In the genomic region with DNA sequence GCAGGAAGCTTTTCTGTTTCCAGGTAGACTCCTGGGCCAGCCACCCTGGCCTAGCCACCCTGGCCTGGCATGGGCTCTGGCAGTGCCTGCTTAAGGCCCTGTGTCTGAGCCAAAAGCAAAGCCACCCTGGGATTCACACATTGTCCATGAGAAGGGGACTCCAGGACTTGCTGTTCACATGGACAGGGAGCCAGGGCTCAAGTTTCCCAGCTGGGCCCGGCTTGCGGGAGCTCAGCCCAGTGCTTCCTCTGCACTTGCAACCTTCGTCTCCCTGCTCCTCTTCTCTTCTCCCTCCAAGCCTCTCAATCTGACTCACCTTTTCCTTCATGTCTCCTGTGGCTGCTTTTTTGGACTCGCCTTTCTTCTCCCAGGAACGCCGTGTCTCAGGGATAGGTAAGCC, we compare ENCODE assay signal across 18 cellular contexts.
A peak's percentile ranks its signal among the peaks of the same experiment; 100 is the strongest.
DNase-seq lines count a peak whose midpoint lies in the region; FAIRE-seq and TF ChIP-seq lines count a peak whose summit lies in the region.
"Had no signal": no experiment of that assay in that cellular context is flagged by ENCODE, and none has a peak within 500 bp of the region (broad histone marks: within the 10 kb centered on the region; RNA-seq: fewer than 3 reads in every experiment).

No MANE protein-coding gene starts in this region.

- H4K20me1 ChIP-seq in astrocyte (ENCODE audit: insufficient read depth, low read length) = peaks cover 10% of the 10 kb centered on the region

- H3K27ac Mint-ChIP-seq in activated CD4-positive, alpha-beta T cell treated with anti-CD3 and anti-CD28 coated beads, Interleukin-2, amount 10 ng/mL, durations not matched to agents 24 days and 14 days = peak overlapping the region; percentile 28
- H3K27ac Mint-ChIP-seq in astrocyte (ENCODE audit: unreplicated experiment) = no peak overlapping the region
- H3K27ac Mint-ChIP-seq in activated T-cell treated with anti-CD3 and anti-CD28 coated beads, Interleukin-2, amount 50 U/mL, for 24 hours = no peak overlapping the region
- H3K27ac Mint-ChIP-seq: activated B cell treated with CpG ODN at 0.5 μM for 24 hours, B cell had no signal

- peaks cover 49% of the 10 kb centered on the region for H3K4me1 Mint-ChIP-seq in activated CD4-positive, alpha-beta T cell treated with anti-CD3 and anti-CD28 coated beads, Interleukin-2, amount 10 ng/mL, durations not matched to agents 24 days and 14 days
- H3K4me1 Mint-ChIP-seq in astrocyte (ENCODE audit: low read depth, unreplicated experiment) = peaks cover 45% of the 10 kb centered on the region
- peaks cover 39% of the 10 kb centered on the region for H3K4me1 Mint-ChIP-seq in activated T-cell treated with anti-CD3 and anti-CD28 coated beads, Interleukin-2, amount 50 U/mL, for 24 hours (ENCODE audit: low read depth)

- H3K4me3 Mint-ChIP-seq in activated CD4-positive, alpha-beta T cell treated with anti-CD3 and anti-CD28 coated beads, Interleukin-2, amount 10 ng/mL, durations not matched to agents 24 days and 14 days = no peak overlapping the region
- no peak overlapping the region for H3K4me3 Mint-ChIP-seq in astrocyte (ENCODE audit: unreplicated experiment)
- no peak overlapping the region for H3K4me3 Mint-ChIP-seq in activated T-cell treated with anti-CD3 and anti-CD28 coated beads, Interleukin-2, amount 50 U/mL, for 24 hours
- H3K4me3 Mint-ChIP-seq: activated B cell treated with CpG ODN at 0.5 μM for 24 hours, B cell had no signal

- H3K27ac ChIP-seq in astrocyte (ENCODE audit: low read depth, low read length) = no peak overlapping the region
- peak overlapping the region; percentile 9 for H3K27ac ChIP-seq in muscle layer of colon (ENCODE audit: low read depth, low read length)
- H3K27ac ChIP-seq in tibial artery = peak overlapping the region; percentile 77 to 86
- H3K27ac ChIP-seq: adrenal gland, PC-9, SJCRH30 had no signal

- no peaks in the 10 kb centered on the region for H3K27me3 ChIP-seq in astrocyte (ENCODE audit: insufficient read depth, low read length)
- H3K27me3 ChIP-seq in muscle layer of colon (ENCODE audit: control insufficient read depth in 1 of 2, insufficient read depth in 2 of 2, low read length in 2 of 2) = no peaks in the 10 kb centered on the region
- H3K27me3 ChIP-seq in tibial artery = no peaks in the 10 kb centered on the region
- H3K27me3 ChIP-seq: adrenal gland, right atrium auricular region, SJCRH30 had no signal

- H3K9me3 ChIP-seq in astrocyte (ENCODE audit: insufficient read depth, low read depth, low read length) (no peaks in the 10 kb centered on the region), muscle layer of colon (ENCODE audit: low read length) (no peaks in the 10 kb centered on the region), tibial artery (no peaks in the 10 kb centered on the region)
- H3K9me3 ChIP-seq: adrenal gland, right atrium auricular region, SJCRH30 had no signal

- H3K4me1 ChIP-seq in astrocyte (ENCODE audit: insufficient read depth, low read length) (peaks cover 27% of the 10 kb centered on the region), muscle layer of colon (ENCODE audit: insufficient read depth, low read length) (peaks cover 80% of the 10 kb centered on the region), tibial artery (peaks cover 6 to 89% (median 42%) of the 10 kb centered on the region in 4 donors)
- H3K4me1 ChIP-seq: adrenal gland had no signal

- H3K9ac ChIP-seq in astrocyte (ENCODE audit: low read length) = peak overlapping the region; percentile 8
- no peak overlapping the region for H3K9ac ChIP-seq in muscle layer of colon (ENCODE audit: low read length)

- FAIRE-seq in astrocyte (lab: Jason Lieb, UNC) = no peak
- FAIRE-seq: G401.6 had no signal

- H3K27me3 Mint-ChIP-seq in activated CD4-positive, alpha-beta T cell treated with anti-CD3 and anti-CD28 coated beads, Interleukin-2, amount 10 ng/mL, durations not matched to agents 24 days and 14 days = no peaks in the 10 kb centered on the region
- no peaks in the 10 kb centered on the region for H3K27me3 Mint-ChIP-seq in astrocyte (ENCODE audit: low read depth, unreplicated experiment)
- H3K27me3 Mint-ChIP-seq in activated T-cell treated with anti-CD3 and anti-CD28 coated beads, Interleukin-2, amount 50 U/mL, for 24 hours = no peaks in the 10 kb centered on the region

- H3K9me3 Mint-ChIP-seq in activated CD4-positive, alpha-beta T cell treated with anti-CD3 and anti-CD28 coated beads, Interleukin-2, amount 10 ng/mL, durations not matched to agents 24 days and 14 days = no peaks in the 10 kb centered on the region
- H3K9me3 Mint-ChIP-seq in astrocyte (ENCODE audit: unreplicated experiment) = no peaks in the 10 kb centered on the region
- H3K9me3 Mint-ChIP-seq in activated T-cell treated with anti-CD3 and anti-CD28 coated beads, Interleukin-2, amount 50 U/mL, for 24 hours = no peaks in the 10 kb centered on the region
- H3K9me3 Mint-ChIP-seq: activated B cell treated with CpG ODN at 0.5 μM for 24 hours had no signal

- peaks cover 97% of the 10 kb centered on the region for H3K36me3 ChIP-seq in astrocyte (ENCODE audit: insufficient read depth, low read length)
- H3K36me3 ChIP-seq in muscle layer of colon (ENCODE audit: insufficient read depth, low read length) = peaks cover 36% of the 10 kb centered on the region
- peaks cover 59 to 75% (median 64%) of the 10 kb centered on the region in 3 donors for H3K36me3 ChIP-seq in tibial artery
- H3K36me3 ChIP-seq: SJCRH30 had no signal

- intact Hi-C loops in activated CD4-positive, alpha-beta T cell treated with anti-CD3 and anti-CD28 coated beads, Interleukin-2, amount 10 ng/mL, durations not matched to agents 24 days and 14 days (cut with micrococcal nuclease) = no loop called here
- intact Hi-C loops in tibial artery (cut with DNase I; ENCODE audit: low total_unique reads) = no loop called here

- peaks cover 76% of the 10 kb centered on the region for H3K36me3 Mint-ChIP-seq in activated CD4-positive, alpha-beta T cell treated with anti-CD3 and anti-CD28 coated beads, Interleukin-2, amount 10 ng/mL, durations not matched to agents 24 days and 14 days (ENCODE audit: low read depth)
- H3K36me3 Mint-ChIP-seq in astrocyte (ENCODE audit: low read depth, unreplicated experiment) = peaks cover 67% of the 10 kb centered on the region
- H3K36me3 Mint-ChIP-seq in activated T-cell treated with anti-CD3 and anti-CD28 coated beads, Interleukin-2, amount 50 U/mL, for 24 hours (ENCODE audit: low read depth) = peaks cover 88% of the 10 kb centered on the region

- no peak for TF ChIP-seq CTCF in astrocyte (IDR thresholded peaks at IDR 0.05; ENCODE audit: insufficient read depth, low read depth, low read length)
- no peak for TF ChIP-seq CTCF in tibial artery (IDR thresholded peaks at IDR 0.05)

- DNase-seq in activated CD4-positive, alpha-beta T cell treated with anti-CD3 and anti-CD28 coated beads, Interleukin-2, amount 10 ng/mL, durations not matched to agents 24 days and 14 days = no peak
- DNase-seq in activated CD4-positive, alpha-beta T cell treated with anti-CD3 and anti-CD28 coated beads, Interleukin-2, amount 50 U/mL, for 48 hours = no peak
- DNase-seq in astrocyte (ENCODE audit: low read depth) (no peak), tibial artery (no peak), NCI-H345 treated with DMSO at 0.1 percent for 48 hours (lab: John Stamatoyannopoulos, UW; ENCODE audit: unreplicated experiment) (no peak), HuH-7 (ENCODE audit: low spot score) (no peak)
- no peak for DNase-seq in activated T-cell treated with anti-CD3 and anti-CD28 coated beads, Interleukin-2, amount 50 U/mL, for 24 hours
- DNase-seq: activated B cell treated with CpG ODN at 0.5 μM for 24 hours, adrenal gland, left ventricle myocardium superior, NCI-H1417, NCI-H82, PC-9, SJCRH30 had no signal

- H2AFZ ChIP-seq in astrocyte (ENCODE audit: low read depth, low read length) = no peak overlapping the region
- H2AFZ ChIP-seq: PC-9 had no signal

- H3K4me2 ChIP-seq in astrocyte (ENCODE audit: low read length) = no peak overlapping the region
- H3K4me2 ChIP-seq: PC-9 had no signal

- H3K4me3 ChIP-seq in astrocyte (ENCODE audit: insufficient read depth, low read depth, low read length) = no peak overlapping the region
- no peak overlapping the region for H3K4me3 ChIP-seq in muscle layer of colon (ENCODE audit: low read depth in 1 of 2, low read length in 2 of 2)
- H3K4me3 ChIP-seq in tibial artery = no peak overlapping the region
- H3K4me3 ChIP-seq: adrenal gland, PC-9, right atrium auricular region, SJCRH30 had no signal

- peaks cover 57% of the 10 kb centered on the region for H3K79me2 ChIP-seq in astrocyte (ENCODE audit: insufficient read depth, low read length)
